In genomic region chr20:62816031-62816878, GRCh38 we compare ENCODE assay signal across 9 cellular contexts. TPM values are rescaled to one million over a fixed set of nuclear protein-coding genes. Genes with fewer than 3 reads are reported as not detected.
DNase-seq lines count a peak whose midpoint lies in the region; ATAC-seq, FAIRE-seq and TF ChIP-seq lines count a peak whose summit lies in the region.
"Had no signal": no experiment of that assay in that cellular context is flagged by ENCODE, and none has a peak within 500 bp of the region (broad histone marks: within the 10 kb centered on the region; RNA-seq: fewer than 3 reads in every experiment).

No MANE protein-coding gene starts in this region.

- H4K20me1 ChIP-seq in HepG2 (ENCODE audit: insufficient read depth, low read length), result peaks cover 4% of the 10 kb centered on the region; the same call in 1 of the 2 replicates

- WGBS in HepG2 (ENCODE audit: low lambda C conversion rate), result 48% methylated on average over 43 of the region's 56 CpGs
- WGBS in right lobe of liver (ENCODE audit: insufficient coverage, low coverage, low lambda C conversion rate, missing lambda C conversion rate), result 1% methylated on average over 15 of the region's 56 CpGs

- BruUV-seq in HepG2 (replicated peaks; lab: Mats Ljungman, UMichigan), result TSS peak; percentile 68

- POLR2A ChIA-PET in HepG2 (lab: Yijun Ruan, JAX), result interaction anchor here (1.2 to 6.8 kb wide), 8 partner anchors 9 to 192 kb away, joined by 3 to 64 read pairs (median 10); partner anchors contain the start of genes MRGBP, OGFR and TCFL5

- CTCF ChIA-PET in HepG2 (lab: Yijun Ruan, JAX; ENCODE audit: low intra/inter-chr PET ratio, low total read pairs), result no interaction called here

- H3K27ac ChIP-seq in HepG2 (ENCODE audit: extremely low read length, insufficient read depth, low read length) (peak overlapping the region; percentile 65), right lobe of liver (no peak overlapping the region), ascending aorta (no peak overlapping the region), lower lobe of right lung (no peak overlapping the region)

- TF ChIP-seq EP300 in HepG2 (IDR thresholded peaks at IDR 0.05; ENCODE audit: low read depth in 2 of 2, low read length in 2 of 2) (no peak), HepG2 (CRISPR knock-in tag; IDR thresholded peaks at IDR 0.05; ENCODE audit: borderline replicate concordance) (no peak)

- H3K27me3 ChIP-seq in HepG2 (ENCODE audit: control insufficient read depth in 1 of 2, insufficient read depth in 2 of 2, low read length in 2 of 2) (no peaks in the 10 kb centered on the region), right lobe of liver (no peaks in the 10 kb centered on the region), ascending aorta (peaks cover 17% of the 10 kb centered on the region), lower lobe of right lung (ENCODE audit: low read depth) (peaks cover 62% of the 10 kb centered on the region)

- H3K79me2 ChIP-seq in HepG2 (ENCODE audit: insufficient read depth, low read length), result peaks cover 6% of the 10 kb centered on the region

- 0 out of 3 replicates have a peak, but pooled peaks have one; percentile 0 for ATAC-seq in HepG2
- ATAC-seq in right lobe of liver, result no peak
- ATAC-seq in lower lobe of right lung, result no peak
- no peak for ATAC-seq in HG02885 (IDR thresholded peaks at IDR 0.05; ENCODE audit: poor library complexity, unreplicated experiment)

- H3K4me1 ChIP-seq in HepG2 (ENCODE audit: insufficient read depth, low read length) (peaks cover 58% of the 10 kb centered on the region), right lobe of liver (peaks cover 0 to 6% (median under 1%) of the 10 kb centered on the region in 4 donors), ascending aorta (peaks cover 20 to 37% of the 10 kb centered on the region in 2 donors), lower lobe of right lung (peaks cover 29% of the 10 kb centered on the region)

- no peak for FAIRE-seq in HepG2 (lab: Jason Lieb, UNC)

- no peak overlapping the region for H2AFZ ChIP-seq in HepG2 (ENCODE audit: low read length)

- TF ChIP-seq CTCF in HepG2 (CRISPR knock-in tag; IDR thresholded peaks at IDR 0.05), result no peak
- TF ChIP-seq CTCF in right lobe of liver (IDR thresholded peaks at IDR 0.05), result no peak
- no peak for TF ChIP-seq CTCF in ascending aorta (IDR thresholded peaks at IDR 0.05)
- TF ChIP-seq CTCF in lower lobe of right lung (IDR thresholded peaks at IDR 0.05), result no peak

- peaks cover 8 to 23% of the 10 kb centered on the region in 2 experiments; a peak in 4 of 5 replicates for H3K36me3 ChIP-seq in HepG2 (replicated peaks in 1 of 2; ENCODE audit: control insufficient read depth in 1 of 2, insufficient read depth in 2 of 2, low read length in 2 of 2)
- peaks cover 0 to 18% (median 12%) of the 10 kb centered on the region in 4 donors for H3K36me3 ChIP-seq in right lobe of liver
- H3K36me3 ChIP-seq in ascending aorta, result peaks cover 22 to 25% of the 10 kb centered on the region in 2 donors
- peaks cover 26% of the 10 kb centered on the region for H3K36me3 ChIP-seq in lower lobe of right lung

- no peak for DNase-seq in HepG2 (ENCODE audit: low spot score)
- no peak for DNase-seq in right lobe of liver
- DNase-seq in ascending aorta (ENCODE audit: low spot score in 2 of 2), result no peak
- DNase-seq in lower lobe of right lung, result no peak
- DNase-seq in AG20443 (ENCODE audit: low spot score), result no peak
- DNase-seq in stimulated activated CD4-positive, alpha-beta T cell treated with anti-CD3 and anti-CD28 coated beads, Interleukin-1b, Interleukin-23, amount 100 ng/mL, for 48 hours, result no peak
- no peak for DNase-seq in NK-92 treated with Interleukin-12 subunit alpha and Interleukin-12 subunit beta, amount 100 ng/mL, for 24 hours (lab: John Stamatoyannopoulos, UW)

- TF ChIP-seq RAD21 in HepG2 (CRISPR knock-in tag; IDR thresholded peaks at IDR 0.05), result 0 out of 2 replicates have a peak, but pooled peaks have one; percentile 10

- in situ Hi-C loops in HepG2 (cut with HindIII; ENCODE audit: extremely low pct_ligation_motif_present, low pct_unique_long_range_greater_than_20kb), result no loop called here

- H3K9me3 ChIP-seq in HepG2 (ENCODE audit: low read length) (no peaks in the 10 kb centered on the region), right lobe of liver (no peaks in the 10 kb centered on the region), ascending aorta (no peaks in the 10 kb centered on the region), lower lobe of right lung (no peaks in the 10 kb centered on the region)

- H3K4me3 ChIP-seq in HepG2 (replicated peaks in 1 of 3; ENCODE audit: insufficient read depth in 1 of 3, low read depth in 2 of 3, low read length in 3 of 3) (peak overlapping the region; percentile 51 to 77 (median 59)), right lobe of liver (no peak overlapping the region), ascending aorta (peak overlapping the region; percentile 53 to 63), lower lobe of right lung (peak overlapping the region; percentile 29)

- H3K9ac ChIP-seq in HepG2 (ENCODE audit: insufficient read depth, low read depth, low read length), result peak overlapping the region; percentile 72

- H3K4me2 ChIP-seq in HepG2 (ENCODE audit: low read depth, low read length), result peak overlapping the region; percentile 89

- intact Hi-C loops in HepG2 (cut with micrococcal nuclease; ENCODE audit: unreplicated experiment), result no loop called here
- intact Hi-C loops in right lobe of liver (cut with DNase I), result no loop called here
- intact Hi-C loops in ascending aorta (cut with DNase I), result no loop called here
- intact Hi-C loops in lower lobe of right lung (cut with DNase I), result no loop called here

- TF ChIP-seq POLR2A in HepG2 (IDR thresholded peaks at IDR 0.05; ENCODE audit: insufficient read depth in 1 of 2, low read depth in 2 of 2, low read length in 2 of 2) (no peak), right lobe of liver (IDR thresholded peaks at IDR 0.05) (no peak)

RNA-seq across cellular contexts. Expression of gene COL9A3, which starts 0.6 kb away (rescaled TPM):
- total RNA-seq in HepG2 (2016; rRNA removed; fragmentation: Illumina TruSeq; extraction: Trizol) (53.3 and 204 TPM in 2 replicates), right lobe of liver (1 to 10 TPM; 1.5 to 7.6 (median 3.5) TPM), ascending aorta (13.8 TPM), lower lobe of right lung (0.89 TPM)
- total RNA-seq in HepG2 (2016; cell fraction: cytosol; rRNA removed; fragmentation: Illumina TruSeq; extraction: Trizol; ENCODE audit: low read depth), result 13.9 and 15.8 TPM in 2 replicates
- total RNA-seq in HepG2 (2016; cell fraction: insoluble cytoplasmic fraction; rRNA removed; fragmentation: Illumina TruSeq; extraction: Trizol), result 48.0 and 215 TPM in 2 replicates
- total RNA-seq in HepG2 (2016; cell fraction: membrane; rRNA removed; fragmentation: Illumina TruSeq; extraction: Trizol), result 19.3 and 20.8 TPM in 2 replicates
- 216 and 254 TPM in 2 replicates for total RNA-seq in HepG2 (2016; cell fraction: nucleus; rRNA removed; fragmentation: Illumina TruSeq; extraction: Trizol)
- 155 and 175 TPM in 2 replicates for polyA plus RNA-seq in HepG2 (2011; rRNA removed)
- 84.5 and 113 TPM in 2 replicates for polyA plus RNA-seq in HepG2 (2011; cell fraction: cytosol; rRNA removed)
- 1,291 and 1,782 TPM in 2 replicates for polyA plus RNA-seq in HepG2 (2011; cell fraction: nucleus; rRNA removed)
- polyA plus RNA-seq in HepG2 (2012), result 79.9 and 172 TPM in 2 replicates
- 9.2 and 9.5 TPM in 2 replicates for polyA plus RNA-seq in HepG2 (2016; cell fraction: cytosol; fragmentation: Illumina TruSeq; extraction: Trizol; ENCODE audit: low read depth)
- polyA plus RNA-seq in HepG2 (2016; cell fraction: insoluble cytoplasmic fraction; fragmentation: Illumina TruSeq; extraction: Trizol; ENCODE audit: low read depth), result 55.1 and 66.2 TPM in 2 replicates
- polyA plus RNA-seq in HepG2 (2016; cell fraction: membrane; fragmentation: Illumina TruSeq; extraction: Trizol; ENCODE audit: low read depth), result 17.0 and 20.1 TPM in 2 replicates
- polyA plus RNA-seq in HepG2 (2016; cell fraction: nucleus; fragmentation: Illumina TruSeq; extraction: Trizol; ENCODE audit: insufficient read depth, low read depth), result 637 and 662 TPM in 2 replicates
- 5.1 and 12.2 TPM in 2 replicates for polyA minus RNA-seq in HepG2 (2011; rRNA and poly(A)+ RNA removed; ENCODE audit: low replicate concordance)
- polyA minus RNA-seq in HepG2 (2011; cell fraction: cytosol; rRNA and poly(A)+ RNA removed), result 23.0 and 25.3 TPM in 2 replicates
- polyA minus RNA-seq in HepG2 (2011; cell fraction: nucleus; rRNA and poly(A)+ RNA removed), result 56.8 and 67.0 TPM in 2 replicates
- total RNA-seq: activated naive CD4-positive, alpha-beta T cell treated with anti-CD3 and anti-CD28 coated beads, Interleukin-2, amount 50 U/mL, for 72 hours had no signal

RNA-seq across cellular contexts. Expression of gene OGFR, which starts 11.6 kb away (rescaled TPM):
- total RNA-seq in HepG2 (2016; rRNA removed; fragmentation: Illumina TruSeq; extraction: Trizol) (68.3 and 81.8 TPM in 2 replicates), right lobe of liver (10 to 100 TPM; 40.7 to 48.1 (median 47.0) TPM), ascending aorta (77.4 TPM), lower lobe of right lung (69.4 TPM)
- 6.3 and 8.7 TPM in 2 replicates for total RNA-seq in HepG2 (2016; cell fraction: cytosol; rRNA removed; fragmentation: Illumina TruSeq; extraction: Trizol; ENCODE audit: low read depth)
- 58.8 and 84.2 TPM in 2 replicates for total RNA-seq in HepG2 (2016; cell fraction: insoluble cytoplasmic fraction; rRNA removed; fragmentation: Illumina TruSeq; extraction: Trizol)
- total RNA-seq in HepG2 (2016; cell fraction: membrane; rRNA removed; fragmentation: Illumina TruSeq; extraction: Trizol), result 20.8 and 24.4 TPM in 2 replicates
- 33.8 and 41.3 TPM in 2 replicates for total RNA-seq in HepG2 (2016; cell fraction: nucleus; rRNA removed; fragmentation: Illumina TruSeq; extraction: Trizol)
- polyA plus RNA-seq in HepG2 (2011; rRNA removed), result 47.7 and 62.2 TPM in 2 replicates
- 58.6 and 82.5 TPM in 2 replicates for polyA plus RNA-seq in HepG2 (2011; cell fraction: cytosol; rRNA removed)
- polyA plus RNA-seq in HepG2 (2011; cell fraction: nucleus; rRNA removed), result 105 and 121 TPM in 2 replicates
- polyA plus RNA-seq in HepG2 (2012), result 34.0 and 38.1 TPM in 2 replicates
- 4.2 and 4.7 TPM in 2 replicates for polyA plus RNA-seq in HepG2 (2016; cell fraction: cytosol; fragmentation: Illumina TruSeq; extraction: Trizol; ENCODE audit: low read depth)
- polyA plus RNA-seq in HepG2 (2016; cell fraction: insoluble cytoplasmic fraction; fragmentation: Illumina TruSeq; extraction: Trizol; ENCODE audit: low read depth), result 68.1 and 77.5 TPM in 2 replicates
- polyA plus RNA-seq in HepG2 (2016; cell fraction: membrane; fragmentation: Illumina TruSeq; extraction: Trizol; ENCODE audit: low read depth), result 11.5 and 14.2 TPM in 2 replicates
- 103 and 104 TPM in 2 replicates for polyA plus RNA-seq in HepG2 (2016; cell fraction: nucleus; fragmentation: Illumina TruSeq; extraction: Trizol; ENCODE audit: insufficient read depth, low read depth)
- polyA minus RNA-seq in HepG2 (2011; rRNA and poly(A)+ RNA removed; ENCODE audit: low replicate concordance), result 38.5 and 45.1 TPM in 2 replicates
- 39.4 and 42.5 TPM in 2 replicates for polyA minus RNA-seq in HepG2 (2011; cell fraction: cytosol; rRNA and poly(A)+ RNA removed)
- polyA minus RNA-seq in HepG2 (2011; cell fraction: nucleus; rRNA and poly(A)+ RNA removed), result 15.1 and 20.0 TPM in 2 replicates

RNA-seq across cellular contexts. Expression of gene MRGBP, which starts 20.0 kb away (rescaled TPM):
- total RNA-seq in HepG2 (2016; rRNA removed; fragmentation: Illumina TruSeq; extraction: Trizol) (34.8 and 35.9 TPM in 2 replicates), right lobe of liver (1 to 10 TPM; 3.3 to 8.0 (median 5.3) TPM), ascending aorta (5.7 TPM), lower lobe of right lung (8.3 TPM)
- total RNA-seq in HepG2 (2016; cell fraction: cytosol; rRNA removed; fragmentation: Illumina TruSeq; extraction: Trizol; ENCODE audit: low read depth), result 79.0 and 80.7 TPM in 2 replicates
- 31.8 and 38.7 TPM in 2 replicates for total RNA-seq in HepG2 (2016; cell fraction: insoluble cytoplasmic fraction; rRNA removed; fragmentation: Illumina TruSeq; extraction: Trizol)
- total RNA-seq in HepG2 (2016; cell fraction: membrane; rRNA removed; fragmentation: Illumina TruSeq; extraction: Trizol), result 96.7 and 98.0 TPM in 2 replicates
- 17.0 and 18.5 TPM in 2 replicates for total RNA-seq in HepG2 (2016; cell fraction: nucleus; rRNA removed; fragmentation: Illumina TruSeq; extraction: Trizol)
- 31.6 and 34.2 TPM in 2 replicates for polyA plus RNA-seq in HepG2 (2011; rRNA removed)
- polyA plus RNA-seq in HepG2 (2011; cell fraction: cytosol; rRNA removed), result 30.7 and 37.2 TPM in 2 replicates
- 29.7 and 36.4 TPM in 2 replicates for polyA plus RNA-seq in HepG2 (2011; cell fraction: nucleus; rRNA removed)
- polyA plus RNA-seq in HepG2 (2012), result 21.6 and 23.1 TPM in 2 replicates
- polyA plus RNA-seq in HepG2 (2016; cell fraction: cytosol; fragmentation: Illumina TruSeq; extraction: Trizol; ENCODE audit: low read depth), result 88.5 and 96.5 TPM in 2 replicates
- polyA plus RNA-seq in HepG2 (2016; cell fraction: insoluble cytoplasmic fraction; fragmentation: Illumina TruSeq; extraction: Trizol; ENCODE audit: low read depth), result 34.9 and 39.2 TPM in 2 replicates
- polyA plus RNA-seq in HepG2 (2016; cell fraction: membrane; fragmentation: Illumina TruSeq; extraction: Trizol; ENCODE audit: low read depth), result 88.7 and 90.6 TPM in 2 replicates
- polyA plus RNA-seq in HepG2 (2016; cell fraction: nucleus; fragmentation: Illumina TruSeq; extraction: Trizol; ENCODE audit: insufficient read depth, low read depth), result 40.3 and 42.7 TPM in 2 replicates
- 21.2 and 36.8 TPM in 2 replicates for polyA minus RNA-seq in HepG2 (2011; rRNA and poly(A)+ RNA removed; ENCODE audit: low replicate concordance)
- polyA minus RNA-seq in HepG2 (2011; cell fraction: cytosol; rRNA and poly(A)+ RNA removed), result 12.7 and 13.0 TPM in 2 replicates
- 10.2 and 10.9 TPM in 2 replicates for polyA minus RNA-seq in HepG2 (2011; cell fraction: nucleus; rRNA and poly(A)+ RNA removed)

RNA-seq across cellular contexts. Expression of gene TCFL5, which starts 45.4 kb away (rescaled TPM):
- total RNA-seq in HepG2 (2016; rRNA removed; fragmentation: Illumina TruSeq; extraction: Trizol) (20.0 and 21.1 TPM in 2 replicates), right lobe of liver (1 to 10 TPM; 2.9 to 5.1 (median 3.9) TPM), ascending aorta (1.1 TPM), lower lobe of right lung (8.2 TPM)
- 13.3 and 17.7 TPM in 2 replicates for total RNA-seq in HepG2 (2016; cell fraction: cytosol; rRNA removed; fragmentation: Illumina TruSeq; extraction: Trizol; ENCODE audit: low read depth)
- 20.4 and 21.0 TPM in 2 replicates for total RNA-seq in HepG2 (2016; cell fraction: insoluble cytoplasmic fraction; rRNA removed; fragmentation: Illumina TruSeq; extraction: Trizol)
- total RNA-seq in HepG2 (2016; cell fraction: membrane; rRNA removed; fragmentation: Illumina TruSeq; extraction: Trizol), result 28.7 and 36.7 TPM in 2 replicates
- 11.4 and 12.6 TPM in 2 replicates for total RNA-seq in HepG2 (2016; cell fraction: nucleus; rRNA removed; fragmentation: Illumina TruSeq; extraction: Trizol)
- 14.2 and 14.8 TPM in 2 replicates for polyA plus RNA-seq in HepG2 (2011; rRNA removed)
- polyA plus RNA-seq in HepG2 (2011; cell fraction: cytosol; rRNA removed), result 9.0 and 11.8 TPM in 2 replicates
- polyA plus RNA-seq in HepG2 (2011; cell fraction: nucleus; rRNA removed), result 6.4 and 8.0 TPM in 2 replicates
- 12.4 and 13.3 TPM in 2 replicates for polyA plus RNA-seq in HepG2 (2012)
- 13.1 and 14.7 TPM in 2 replicates for polyA plus RNA-seq in HepG2 (2016; cell fraction: cytosol; fragmentation: Illumina TruSeq; extraction: Trizol; ENCODE audit: low read depth)
- polyA plus RNA-seq in HepG2 (2016; cell fraction: insoluble cytoplasmic fraction; fragmentation: Illumina TruSeq; extraction: Trizol; ENCODE audit: low read depth), result 19.5 and 20.9 TPM in 2 replicates
- 25.6 and 29.7 TPM in 2 replicates for polyA plus RNA-seq in HepG2 (2016; cell fraction: membrane; fragmentation: Illumina TruSeq; extraction: Trizol; ENCODE audit: low read depth)
- polyA plus RNA-seq in HepG2 (2016; cell fraction: nucleus; fragmentation: Illumina TruSeq; extraction: Trizol; ENCODE audit: insufficient read depth, low read depth), result 21.4 and 23.1 TPM in 2 replicates
- 4.7 and 6.4 TPM in 2 replicates for polyA minus RNA-seq in HepG2 (2011; rRNA and poly(A)+ RNA removed; ENCODE audit: low replicate concordance)
- 9.9 and 10.2 TPM in 2 replicates for polyA minus RNA-seq in HepG2 (2011; cell fraction: cytosol; rRNA and poly(A)+ RNA removed)
- polyA minus RNA-seq in HepG2 (2011; cell fraction: nucleus; rRNA and poly(A)+ RNA removed), result 5.2 and 6.1 TPM in 2 replicates

Comparison
In these comparisons a context has a peak if more than half of its experiments do, and no peak if none do; other contexts are left out.
1. H3K4me3 ChIP-seq: peak in HepG2 (3 of 3), ascending aorta (2 of 2) and lower lobe of right lung (single experiment); none in right lobe of liver (0 of 3).